In genomic region chr6:119444642-119445557, GRCh38 we compare ENCODE assay signal across 10 cellular contexts.
DNase-seq lines count a peak whose midpoint lies in the region; ATAC-seq lines count a peak whose summit lies in the region.
"Had no signal": no experiment of that assay in that cellular context is flagged by ENCODE, and none has a peak within 500 bp of the region (broad histone marks: within the 10 kb centered on the region; RNA-seq: fewer than 3 reads in every experiment).

No MANE protein-coding gene starts in this region.

- POLR2A ChIA-PET in naive thymus-derived CD8-positive, alpha-beta T cell (lab: Charles Lee) = no interaction called here

- H3K9me3 Mint-ChIP-seq in naive thymus-derived CD8-positive, alpha-beta T cell = peaks cover 0 to 4% (median 0%) of the 10 kb centered on the region in 9 donors

- peaks cover 0 to 36% (median 2%) of the 10 kb centered on the region in 4 donors for H3K4me1 Mint-ChIP-seq in naive thymus-derived CD8-positive, alpha-beta T cell

- peak; percentile 66 for ATAC-seq in GM18861 (IDR thresholded peaks at IDR 0.05; ENCODE audit: unreplicated experiment)
- peak; percentile 57 for ATAC-seq in GM21737 (IDR thresholded peaks at IDR 0.05; ENCODE audit: unreplicated experiment)
- ATAC-seq in HG03442 (IDR thresholded peaks at IDR 0.05; ENCODE audit: unreplicated experiment) = peak; percentile 74
- no peak for ATAC-seq in naive thymus-derived CD8-positive, alpha-beta T cell

- H3K27me3 Mint-ChIP-seq in naive thymus-derived CD8-positive, alpha-beta T cell = no peaks in the 10 kb centered on the region

- DNase-seq in kidney tubule cell (ENCODE audit: low spot score) (peak; percentile 12), COR-L47 (lab: John Stamatoyannopoulos, UW) (no peak), cerebellar nuclear complex (lab: John Stamatoyannopoulos, UW) (no peak)
- no peak for DNase-seq in stimulated activated CD4-positive, alpha-beta T cell treated with anti-CD3 and anti-CD28 coated beads, Interleukin-4, amount 100 ng/mL, for 24 hours
- DNase-seq in naive thymus-derived CD8-positive, alpha-beta T cell = no peak
- DNase-seq: stimulated activated CD4-positive, alpha-beta T cell treated with anti-CD3 and anti-CD28 coated beads, Interleukin-4, amount 100 ng/mL, for 1 hour had no signal

- no peak overlapping the region for H3K27ac Mint-ChIP-seq in naive thymus-derived CD8-positive, alpha-beta T cell
- H3K27ac Mint-ChIP-seq: activated T-helper 2 cell treated with anti-CD3 and anti-CD28 coated beads, Interferon-gamma antibody, Interleukin-2, Interleukin-4, amounts not matched to agents 10 μg/mL and 5 μg/mL and 100 μg/mL, durations not matched to agents 14 hours and 24 hours and 36 hours had no signal

- H3K4me3 Mint-ChIP-seq in naive thymus-derived CD8-positive, alpha-beta T cell = no peak overlapping the region

- peaks cover 0 to 4% (median 4%) of the 10 kb centered on the region in 3 donors for H3K36me3 Mint-ChIP-seq in naive thymus-derived CD8-positive, alpha-beta T cell

Comparison
In these comparisons a context has a peak if more than half of its experiments do, and no peak if none do; other contexts are left out.
1. ATAC-seq: peak in GM18861 (single experiment), GM21737 (single experiment) and HG03442 (single experiment); none in naive thymus-derived CD8-positive, alpha-beta T cell (0 of 2).